8 cellular contexts compared by ENCODE assay signal in the genomic region with DNA sequence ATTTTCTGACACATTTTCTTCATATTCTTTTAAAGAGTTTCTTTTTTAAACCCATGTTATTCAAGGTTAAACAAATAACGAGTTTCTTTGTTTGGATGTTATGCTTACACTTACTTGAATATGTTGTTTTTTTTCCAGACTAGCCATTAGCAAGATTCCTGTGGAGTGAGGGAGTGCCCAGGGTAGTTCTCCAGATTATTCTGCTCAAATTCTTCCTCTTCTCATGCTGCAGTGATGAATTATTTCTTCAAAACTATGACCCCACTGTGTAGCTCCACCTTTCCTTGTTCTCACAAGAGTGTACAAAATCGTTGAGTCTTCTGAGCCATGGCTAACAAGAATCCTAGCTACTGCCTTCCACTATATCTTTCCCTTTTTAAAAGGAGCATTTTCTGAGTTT.
"Had no signal": no experiment of that assay in that cellular context is flagged by ENCODE, and none has a peak within 500 bp of the region (broad histone marks: within the 10 kb centered on the region; RNA-seq: fewer than 3 reads in every experiment).

No MANE protein-coding gene starts in this region.

- H3K27ac ChIP-seq: HL-60 had no signal

- H3K4me1 Mint-ChIP-seq: GM23338 had no signal

- H3K4me1 ChIP-seq: HAP-1 had no signal

- H3K27ac Mint-ChIP-seq: GM23338, HFFc6 had no signal

- H3K36me3 ChIP-seq: HAP-1 had no signal

- H3K4me2 ChIP-seq: GM23338 had no signal

- ATAC-seq: GM23338, HCT116, K562 had no signal

- H3K4me3 Mint-ChIP-seq: GM23338, HFFc6 had no signal

- FAIRE-seq: K562 had no signal

- DNase-seq: H7, HFFc6, IMR-90 had no signal

- H3K4me3 ChIP-seq: GM23338, HAP-1, K562 had no signal

- H2AFZ ChIP-seq: GM23338 had no signal
